9 cellular contexts compared by ENCODE assay signal in genomic region chr2:181586569-181587076, GRCh38.
A peak's percentile ranks its signal among the peaks of the same experiment; 100 is the strongest.
DNase-seq lines count a peak whose midpoint lies in the region; ATAC-seq and TF ChIP-seq lines count a peak whose summit lies in the region.
"Had no signal": no experiment of that assay in that cellular context is flagged by ENCODE, and none has a peak within 500 bp of the region (broad histone marks: within the 10 kb centered on the region; RNA-seq: fewer than 3 reads in every experiment).

No MANE protein-coding gene starts in this region.

- H3K4me1 ChIP-seq in Loucy (ENCODE audit: insufficient read depth, low read length, poor library complexity, severe bottlenecking) (peaks cover 24% of the 10 kb centered on the region), endodermal cell (ENCODE audit: control insufficient read depth, insufficient read depth, low read length) (no peaks in the 10 kb centered on the region)

- H3K27ac ChIP-seq in endodermal cell (ENCODE audit: low read depth, low read length): no peak overlapping the region

- WGBS in endodermal cell (ENCODE audit: insufficient coverage in 1 of 2, insufficient read length in 1 of 2), 2 experiments: 75 to 83% methylated on average over 3 to 4 of the region's 4 CpGs

- H4K20me1 ChIP-seq in Loucy (ENCODE audit: insufficient read depth, low read length, poor library complexity, severe bottlenecking): no peaks in the 10 kb centered on the region

- H3K4me2 ChIP-seq in Loucy (ENCODE audit: low read depth, low read length, poor library complexity, severe bottlenecking): peak overlapping the region; percentile 58

- H3K27me3 ChIP-seq in Loucy (ENCODE audit: insufficient read depth, low read length, poor library complexity, severe bottlenecking): no peaks in the 10 kb centered on the region
- H3K27me3 ChIP-seq in endodermal cell (ENCODE audit: control insufficient read depth, insufficient read depth, low read length, poor library complexity, severe bottlenecking): peaks cover 16% of the 10 kb centered on the region

- no peaks in the 10 kb centered on the region for H3F3A ChIP-seq in Loucy (ENCODE audit: low read depth)

- POLR2A ChIA-PET in activated naive CD8-positive, alpha-beta T cell treated with anti-CD3 and anti-CD28 coated beads, Interleukin-2, amount 10 ng/mL, durations not matched to agents 7 days and 5 days (lab: Charles Lee): no interaction called here

- H3K36me3 ChIP-seq in Loucy (ENCODE audit: insufficient read depth, low read length) (no peaks in the 10 kb centered on the region), endodermal cell (ENCODE audit: control insufficient read depth, insufficient read depth, low read length) (no peaks in the 10 kb centered on the region)

- peaks cover 16% of the 10 kb centered on the region for H3K4me1 Mint-ChIP-seq in activated naive CD8-positive, alpha-beta T cell treated with anti-CD3 and anti-CD28 coated beads, Interleukin-2, amount 10 ng/mL, durations not matched to agents 7 days and 5 days
- peaks cover 19% of the 10 kb centered on the region for H3K4me1 Mint-ChIP-seq in endodermal cell

- no peaks in the 10 kb centered on the region for H3K9me2 ChIP-seq in Loucy (replicated peaks; ENCODE audit: low read depth, low read length)

- no peak overlapping the region for H3K27ac Mint-ChIP-seq in activated naive CD8-positive, alpha-beta T cell treated with anti-CD3 and anti-CD28 coated beads, Interleukin-2, amount 10 ng/mL, durations not matched to agents 7 days and 5 days
- H3K27ac Mint-ChIP-seq in endodermal cell: no peak overlapping the region

- no peak for TF ChIP-seq CTCF in Loucy (conservative IDR thresholded peaks at IDR 0.05; ENCODE audit: low read length)
- no peak for TF ChIP-seq CTCF in endodermal cell (conservative IDR thresholded peaks at IDR 0.05)

- peaks cover 7% of the 10 kb centered on the region for H3K27me3 Mint-ChIP-seq in activated naive CD8-positive, alpha-beta T cell treated with anti-CD3 and anti-CD28 coated beads, Interleukin-2, amount 10 ng/mL, durations not matched to agents 7 days and 5 days
- peaks cover 29% of the 10 kb centered on the region for H3K27me3 Mint-ChIP-seq in endodermal cell (ENCODE audit: insufficient read depth)

- H3K4me3 ChIP-seq in Loucy (ENCODE audit: low read length, poor library complexity, severe bottlenecking): peak overlapping the region; percentile 39
- H3K4me3 ChIP-seq in endodermal cell (ENCODE audit: low read length): no peak overlapping the region

- H3K9ac ChIP-seq in Loucy (ENCODE audit: low read depth, low read length, poor library complexity, severe bottlenecking): no peak overlapping the region
- H3K9ac ChIP-seq in endodermal cell (ENCODE audit: extremely low read depth, low read length, poor library complexity, severe bottlenecking): no peak overlapping the region

- H3K36me3 Mint-ChIP-seq in activated naive CD8-positive, alpha-beta T cell treated with anti-CD3 and anti-CD28 coated beads, Interleukin-2, amount 10 ng/mL, durations not matched to agents 7 days and 5 days: peaks cover 2% of the 10 kb centered on the region
- no peaks in the 10 kb centered on the region for H3K36me3 Mint-ChIP-seq in endodermal cell (ENCODE audit: low read depth)

- no peaks in the 10 kb centered on the region for H3K9me3 ChIP-seq in Loucy (ENCODE audit: insufficient read depth, low read depth, low read length)
- H3K9me3 ChIP-seq in endodermal cell (ENCODE audit: control insufficient read depth, low read length): no peaks in the 10 kb centered on the region

- no peak overlapping the region for H2AFZ ChIP-seq in Loucy (ENCODE audit: low read length)

- H3K4me3 Mint-ChIP-seq in activated naive CD8-positive, alpha-beta T cell treated with anti-CD3 and anti-CD28 coated beads, Interleukin-2, amount 10 ng/mL, durations not matched to agents 7 days and 5 days: no peak overlapping the region
- no peak overlapping the region for H3K4me3 Mint-ChIP-seq in endodermal cell

- ATAC-seq in GM18502 (IDR thresholded peaks at IDR 0.05; ENCODE audit: poor library complexity, unreplicated experiment) (peak; percentile 90), GM21723 (IDR thresholded peaks at IDR 0.05; ENCODE audit: unreplicated experiment) (peak; percentile 91)
- peak; percentile 74 for ATAC-seq in activated naive CD8-positive, alpha-beta T cell treated with anti-CD3 and anti-CD28 coated beads, Interleukin-2, amount 10 ng/mL, durations not matched to agents 7 days and 5 days (ENCODE audit: low read depth)

- DNase-seq in activated naive CD8-positive, alpha-beta T cell treated with anti-CD3 and anti-CD28 coated beads, Interleukin-2, amount 10 ng/mL, durations not matched to agents 7 days and 5 days: no peak
- no peak for DNase-seq in endodermal cell
- DNase-seq in effector CD8-positive, alpha-beta T cell (lab: John Stamatoyannopoulos, UW): no peak
- DNase-seq in superior temporal gyrus (ENCODE audit: extremely low spot score): no peak
- no peak for DNase-seq in medulla oblongata (ENCODE audit: extremely low spot score)
- DNase-seq: IMR-90 had no signal

- peaks cover 2% of the 10 kb centered on the region for H3K9me3 Mint-ChIP-seq in activated naive CD8-positive, alpha-beta T cell treated with anti-CD3 and anti-CD28 coated beads, Interleukin-2, amount 10 ng/mL, durations not matched to agents 7 days and 5 days
- H3K9me3 Mint-ChIP-seq in endodermal cell: no peaks in the 10 kb centered on the region

- H3K79me2 ChIP-seq in Loucy (ENCODE audit: insufficient read depth, low read length): no peaks in the 10 kb centered on the region
